In the genomic region with DNA sequence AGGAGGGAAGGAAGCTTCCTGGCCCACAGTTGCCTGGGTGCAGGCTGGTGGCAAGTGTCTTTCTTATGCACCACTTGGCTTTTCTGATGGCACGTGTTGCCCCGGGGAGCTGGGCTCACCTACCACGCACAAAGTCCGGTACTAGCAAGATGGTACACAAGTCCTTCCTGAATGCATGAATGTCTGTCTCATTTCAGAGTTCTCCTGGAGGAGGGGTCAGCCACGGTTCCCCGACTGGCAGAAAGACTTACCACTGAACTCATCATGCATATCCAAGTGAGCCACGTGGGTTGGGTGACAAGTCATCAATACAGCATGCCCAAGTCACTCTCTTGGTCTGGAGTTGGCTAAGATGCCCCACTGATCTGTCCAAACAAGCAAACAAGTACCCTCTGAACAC, we compare ENCODE assay signal across 2 cellular contexts.
TF ChIP-seq lines count a peak whose summit lies in the region.

No MANE protein-coding gene starts in this region.

TF ChIP-seq in HEK293T, 16 proteins besides CTCF, POLR2A, EP300 and RAD21:
- no peak for TF ChIP-seq L3MBTL2 (conservative IDR thresholded peaks at IDR 0.05)
- no peak for TF ChIP-seq TARDBP (IDR thresholded peaks at IDR 0.05)
- TF ChIP-seq LEF1 (IDR thresholded peaks at IDR 0.05; ENCODE audit: borderline replicate concordance): no peak
- TF ChIP-seq FOXA1 (IDR thresholded peaks at IDR 0.05): no peak
- no peak for TF ChIP-seq ZNF384 (IDR thresholded peaks at IDR 0.05)
- TF ChIP-seq ELF4 (IDR thresholded peaks at IDR 0.05): no peak
- TF ChIP-seq FOXK2 (IDR thresholded peaks at IDR 0.05): no peak
- TF ChIP-seq ARNT (IDR thresholded peaks at IDR 0.05): no peak
- TF ChIP-seq BHLHE40 (IDR thresholded peaks at IDR 0.05; ENCODE audit: borderline replicate concordance): no peak
- no peak for TF ChIP-seq CTBP1 (IDR thresholded peaks at IDR 0.05; ENCODE audit: borderline replicate concordance)
- no peak for TF ChIP-seq NFRKB (IDR thresholded peaks at IDR 0.05)
- no peak for TF ChIP-seq HDGF (IDR thresholded peaks at IDR 0.05; ENCODE audit: borderline replicate concordance)
- TF ChIP-seq, protein P1, sequence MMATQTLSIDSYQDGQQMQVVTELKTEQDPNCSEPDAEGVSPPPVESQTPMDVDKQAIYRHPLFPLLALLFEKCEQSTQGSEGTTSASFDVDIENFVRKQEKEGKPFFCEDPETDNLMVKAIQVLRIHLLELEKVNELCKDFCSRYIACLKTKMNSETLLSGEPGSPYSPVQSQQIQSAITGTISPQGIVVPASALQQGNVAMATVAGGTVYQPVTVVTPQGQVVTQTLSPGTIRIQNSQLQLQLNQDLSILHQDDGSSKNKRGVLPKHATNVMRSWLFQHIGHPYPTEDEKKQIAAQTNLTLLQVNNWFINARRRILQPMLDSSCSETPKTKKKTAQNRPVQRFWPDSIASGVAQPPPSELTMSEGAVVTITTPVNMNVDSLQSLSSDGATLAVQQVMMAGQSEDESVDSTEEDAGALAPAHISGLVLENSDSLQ (IDR thresholded peaks at IDR 0.05): no peak
- no peak for TF ChIP-seq SP1 (IDR thresholded peaks at IDR 0.05)

TF ChIP-seq in HepG2, 621 proteins besides CTCF, POLR2A, EP300 and RAD21:
- no peak for TF ChIP-seq GATAD1 (CRISPR knock-in tag; IDR thresholded peaks at IDR 0.05)
- TF ChIP-seq, protein P2, sequence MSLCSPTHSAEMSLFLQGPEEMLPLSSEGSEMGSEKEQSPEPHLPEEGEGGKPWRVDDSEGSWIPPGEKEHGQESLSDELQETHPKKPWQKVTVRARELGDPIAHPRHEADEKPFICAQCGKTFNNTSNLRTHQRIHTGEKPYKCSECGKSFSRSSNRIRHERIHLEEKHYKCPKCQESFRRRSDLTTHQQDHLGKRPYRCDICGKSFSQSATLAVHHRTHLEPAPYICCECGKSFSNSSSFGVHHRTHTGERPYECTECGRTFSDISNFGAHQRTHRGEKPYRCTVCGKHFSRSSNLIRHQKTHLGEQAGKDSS (CRISPR knock-in tag; IDR thresholded peaks at IDR 0.05; ENCODE audit: borderline replicate concordance, low read depth): no peak
TF ChIP-seq in HepG2: peak in this region for 0.
